ENCODE assay signal across 1 cellular context in the genomic region with DNA sequence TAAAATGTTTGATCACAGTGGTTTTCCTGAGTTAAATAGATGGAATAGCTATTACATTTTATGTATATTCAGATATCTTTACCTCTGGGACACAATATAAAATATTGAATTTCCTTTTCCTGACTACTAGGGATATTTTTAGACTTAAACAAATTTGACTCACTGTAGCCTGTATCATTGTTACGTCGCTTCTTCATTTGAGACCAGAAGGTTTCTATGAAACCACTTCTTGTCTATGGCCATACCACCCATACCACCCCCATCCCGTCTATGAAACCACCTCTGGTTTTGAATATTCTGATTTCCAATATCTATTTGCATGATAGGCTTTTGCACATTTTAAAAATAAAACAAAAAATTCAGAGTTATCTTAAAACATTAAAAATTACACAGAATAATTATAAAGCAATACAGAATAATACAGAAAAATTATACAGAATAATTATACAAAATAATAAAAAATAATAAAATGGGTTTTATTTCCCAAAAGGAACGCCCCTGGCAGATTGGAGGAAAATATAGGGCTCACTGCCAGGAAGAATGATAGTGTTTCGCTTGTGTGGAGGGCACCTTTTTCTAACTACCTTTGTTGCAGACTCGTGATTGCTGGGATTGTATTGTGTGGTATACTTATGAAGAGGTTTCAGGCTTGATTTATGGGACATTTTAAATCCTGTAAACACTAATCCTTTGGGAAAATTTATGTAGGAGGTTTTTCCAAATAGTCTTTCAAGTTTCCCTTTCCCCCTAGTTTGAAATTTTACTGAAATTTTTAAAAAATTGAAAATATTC.
TF ChIP-seq lines count a peak whose summit lies in the region.

No MANE protein-coding gene starts in this region.

TF ChIP-seq in IMR-90, 13 proteins besides CTCF, POLR2A, EP300 and RAD21:
- TF ChIP-seq CHD1 (IDR thresholded peaks at IDR 0.05; ENCODE audit: low read depth, low read length): no peak
- no peak for TF ChIP-seq ELK1 (IDR thresholded peaks at IDR 0.05; ENCODE audit: borderline replicate concordance, low read depth, low read length)
- no peak for TF ChIP-seq MXI1 (IDR thresholded peaks at IDR 0.05; ENCODE audit: borderline replicate concordance, low read depth, low read length)
- TF ChIP-seq, protein P1, sequence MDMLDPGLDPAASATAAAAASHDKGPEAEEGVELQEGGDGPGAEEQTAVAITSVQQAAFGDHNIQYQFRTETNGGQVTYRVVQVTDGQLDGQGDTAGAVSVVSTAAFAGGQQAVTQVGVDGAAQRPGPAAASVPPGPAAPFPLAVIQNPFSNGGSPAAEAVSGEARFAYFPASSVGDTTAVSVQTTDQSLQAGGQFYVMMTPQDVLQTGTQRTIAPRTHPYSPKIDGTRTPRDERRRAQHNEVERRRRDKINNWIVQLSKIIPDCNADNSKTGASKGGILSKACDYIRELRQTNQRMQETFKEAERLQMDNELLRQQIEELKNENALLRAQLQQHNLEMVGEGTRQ (IDR thresholded peaks at IDR 0.05; ENCODE audit: low read depth, low read length): no peak
- no peak for TF ChIP-seq CEBPB (IDR thresholded peaks at IDR 0.05; ENCODE audit: low read depth, low read length)
- TF ChIP-seq MAZ (IDR thresholded peaks at IDR 0.05; ENCODE audit: borderline replicate concordance, low read depth, low read length): no peak
- TF ChIP-seq MAFK (IDR thresholded peaks at IDR 0.05; ENCODE audit: low read depth, low read length): no peak
- TF ChIP-seq RFX5 (IDR thresholded peaks at IDR 0.05; ENCODE audit: low read depth, low read length): no peak
- TF ChIP-seq RCOR1 (IDR thresholded peaks at IDR 0.05; ENCODE audit: insufficient replicate concordance, low read length): no peak
- TF ChIP-seq BHLHE40 (IDR thresholded peaks at IDR 0.05; ENCODE audit: low read depth, low read length): no peak
- no peak for TF ChIP-seq NFE2L2 (IDR thresholded peaks at IDR 0.05; ENCODE audit: low read depth, low read length)
- no peak for TF ChIP-seq FOS (IDR thresholded peaks at IDR 0.05; ENCODE audit: low read depth, low read length)
- TF ChIP-seq SMC3 (IDR thresholded peaks at IDR 0.05; ENCODE audit: low read depth, low read length): no peak
